18 cellular contexts compared by ENCODE assay signal in the genomic region with DNA sequence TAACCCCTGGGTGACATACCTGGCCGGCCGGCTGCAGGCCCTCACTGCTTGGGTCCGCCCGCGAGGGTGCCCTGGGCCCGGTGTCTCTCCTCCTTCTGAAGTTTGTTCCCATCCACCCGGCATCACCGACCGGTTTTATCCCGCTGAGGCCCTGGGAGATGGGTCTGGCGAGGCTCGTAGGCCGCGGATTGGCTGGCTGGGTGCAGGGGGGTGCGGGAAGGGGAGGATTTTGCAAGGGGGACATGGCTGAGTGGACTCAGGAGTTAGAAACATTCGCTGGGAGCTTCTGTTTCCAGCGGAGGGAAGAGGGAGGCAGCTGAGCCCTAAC. TPM values are rescaled to one million over a fixed set of nuclear protein-coding genes. Genes with fewer than 3 reads are reported as not detected.
DNase-seq lines count a peak whose midpoint lies in the region; TF ChIP-seq lines count a peak whose summit lies in the region.
"Had no signal": no experiment of that assay in that cellular context is flagged by ENCODE, and none has a peak within 500 bp of the region (broad histone marks: within the 10 kb centered on the region; RNA-seq: fewer than 3 reads in every experiment).

TSS of gene PAX8 (minus strand) at position 110 of the 328 bp plus-strand sequence. CDS start 527 bp downstream, outside the sequence.

- no peak within 1 kb of the TSS for H3K14ac ChIP-seq in neuronal stem cell (ENCODE audit: low read length)

- H3K36me3 Mint-ChIP-seq in Calu3 (ENCODE audit: insufficient read depth, unreplicated experiment), result peaks cover 49% of the 10 kb centered on the region
- H3K36me3 Mint-ChIP-seq: IgD-negative memory B cell; stimulated activated effector memory CD8-positive, alpha-beta T cell treated with anti-CD3 and anti-CD28 coated beads, Interleukin-12 subunit alpha, Interleukin-12 subunit beta, amount 100 ng/mL, for 72 hours had no signal

- H2BK5ac ChIP-seq in neuronal stem cell (ENCODE audit: low read length), result peak within 1 kb of the TSS; percentile 58

- peak within 1 kb of the TSS; percentile 82 for H2BK12ac ChIP-seq in neuronal stem cell (ENCODE audit: low read length)

- WGBS in neuronal stem cell (ENCODE audit: extremely low coverage in 2 of 2, insufficient read length in 2 of 2, insufficient replicate concordance in 1 of 2), 2 donors, result no CpG with 5 or more reads among the region's 17 CpGs

- H4K91ac ChIP-seq in neuronal stem cell (ENCODE audit: low read depth, low read length, poor library complexity), result no peak within 1 kb of the TSS

- H3K9me3 ChIP-seq in adipocyte (ENCODE audit: control insufficient read depth, low read length) (no peaks in the 10 kb centered on the region), iPS-18a (ENCODE audit: control insufficient read depth, low read depth, low read length) (no peaks in the 10 kb centered on the region), neuronal stem cell (replicated peaks in 1 of 2; ENCODE audit: control insufficient read depth in 2 of 2, insufficient read depth in 1 of 2, low read depth in 1 of 2, low read length in 2 of 2) (peaks cover 0 to 24% of the 10 kb centered on the region in 2 donors)
- H3K9me3 ChIP-seq: upper lobe of right lung had no signal

- H3K4me1 ChIP-seq in adipocyte (ENCODE audit: control insufficient read depth, insufficient read depth, low read length) (peaks cover 22% of the 10 kb centered on the region), iPS-18a (ENCODE audit: control insufficient read depth, low read depth, low read length) (peaks cover 15% of the 10 kb centered on the region), neuronal stem cell (ENCODE audit: control insufficient read depth in 2 of 2, insufficient read depth in 1 of 2, low read depth in 1 of 2, low read length in 2 of 2) (peaks cover 3 to 9% of the 10 kb centered on the region in 2 donors)

- H3K4ac ChIP-seq in neuronal stem cell (ENCODE audit: low read length), result no peak within 1 kb of the TSS

- H4K8ac ChIP-seq in neuronal stem cell (ENCODE audit: low read depth, low read length), result peak within 1 kb of the TSS; percentile 79

- H2AK5ac ChIP-seq in neuronal stem cell (ENCODE audit: low read depth, low read length), result peak within 1 kb of the TSS; percentile 59

- no peak within 1 kb of the TSS for H3K4me3 Mint-ChIP-seq in Calu3 (ENCODE audit: low read depth, unreplicated experiment)
- H3K4me3 Mint-ChIP-seq: activated CD8-positive, alpha-beta T cell treated with anti-CD3 and anti-CD28 coated beads, Interleukin-2, amount 10 ng/mL, durations not matched to agents 7 days and 5 days; dendritic cell treated with granulocyte-macrophage colony-stimulating factor and Interleukin-4, amounts not matched to agents 40 ng/mL and 50 ng/mL, for 4 days; stimulated activated effector memory CD8-positive, alpha-beta T cell treated with anti-CD3 and anti-CD28 coated beads, Interleukin-12 subunit alpha, Interleukin-12 subunit beta, amount 100 ng/mL, for 72 hours had no signal

- H3K4me3 ChIP-seq in adipocyte (ENCODE audit: low read length) (peak within 1 kb of the TSS; percentile 63), iPS-18a (ENCODE audit: low read length) (peak within 1 kb of the TSS; percentile 61), neuronal stem cell (ENCODE audit: low read length in 2 of 2) (peak within 1 kb of the TSS in 1 of 2 donors; percentile 68)
- H3K4me3 ChIP-seq: skin epidermis, upper lobe of right lung had no signal

- H3K9ac ChIP-seq in adipocyte (ENCODE audit: low read length), result peak within 1 kb of the TSS; percentile 60
- no peak within 1 kb of the TSS for H3K9ac ChIP-seq in iPS-18a (ENCODE audit: low read length)
- peak within 1 kb of the TSS; percentile 81 for H3K9ac ChIP-seq in neuronal stem cell (ENCODE audit: low read depth, low read length, poor library complexity)

- H3K36me3 ChIP-seq in adipocyte (ENCODE audit: control insufficient read depth, insufficient read depth, low read length, severe bottlenecking), result no peaks in the 10 kb centered on the region
- H3K36me3 ChIP-seq in iPS-18a (ENCODE audit: control insufficient read depth, low read depth, low read length), result no peaks in the 10 kb centered on the region
- H3K36me3 ChIP-seq in neuronal stem cell (replicated peaks in 1 of 2; ENCODE audit: control insufficient read depth in 2 of 2, insufficient read depth in 2 of 2, low read length in 2 of 2), result no peaks in the 10 kb centered on the region
- H3K36me3 ChIP-seq: upper lobe of right lung had no signal

- peak within 1 kb of the TSS; percentile 97 for H2BK15ac ChIP-seq in neuronal stem cell (ENCODE audit: low read length)

- H3K27ac Mint-ChIP-seq in Calu3 (ENCODE audit: unreplicated experiment), result peak within 1 kb of the TSS; percentile 63
- H3K27ac Mint-ChIP-seq: dendritic cell treated with granulocyte-macrophage colony-stimulating factor and Interleukin-4, amounts not matched to agents 40 ng/mL and 50 ng/mL, for 4 days; stimulated activated effector memory CD8-positive, alpha-beta T cell treated with anti-CD3 and anti-CD28 coated beads, Interleukin-12 subunit alpha, Interleukin-12 subunit beta, amount 100 ng/mL, for 72 hours had no signal

- peak within 1 kb of the TSS; percentile 93 for H3K18ac ChIP-seq in neuronal stem cell (ENCODE audit: low read length)

- H3K27me3 ChIP-seq in adipocyte (replicated peaks; ENCODE audit: control insufficient read depth, insufficient read depth, low read length) (peaks cover 42% of the 10 kb centered on the region), iPS-18a (ENCODE audit: control insufficient read depth, insufficient read depth, low read length) (peaks cover 91% of the 10 kb centered on the region), neuronal stem cell (ENCODE audit: control insufficient read depth in 3 of 3, insufficient read depth in 3 of 3, low read depth in 1 of 3, low read length in 3 of 3) (peaks cover 4 to 60% (median 7%) of the 10 kb centered on the region in 3 experiments)

- peak within 1 kb of the TSS; percentile 3 for H3K23ac ChIP-seq in neuronal stem cell (ENCODE audit: low read depth, low read length, poor library complexity)

- no peaks in the 10 kb centered on the region for H3K9me3 Mint-ChIP-seq in Calu3 (ENCODE audit: low read depth, unreplicated experiment)
- H3K9me3 Mint-ChIP-seq: dendritic cell treated with granulocyte-macrophage colony-stimulating factor and Interleukin-4, amounts not matched to agents 40 ng/mL and 50 ng/mL, for 4 days; IgD-negative memory B cell; stimulated activated effector memory CD8-positive, alpha-beta T cell treated with anti-CD3 and anti-CD28 coated beads, Interleukin-12 subunit alpha, Interleukin-12 subunit beta, amount 100 ng/mL, for 72 hours had no signal

- H3K4me1 Mint-ChIP-seq in Calu3 (ENCODE audit: low read depth, unreplicated experiment), result peaks cover 66% of the 10 kb centered on the region

- intact Hi-C loops in Calu3 (cut with micrococcal nuclease; ENCODE audit: unreplicated experiment), result no loop called here

- H3K27ac ChIP-seq in iPS-18a (ENCODE audit: low read length), result no peak within 1 kb of the TSS
- H3K27ac ChIP-seq in neuronal stem cell (replicated peaks; ENCODE audit: low read length), result no peak within 1 kb of the TSS
- H3K27ac ChIP-seq: skin epidermis, upper lobe of right lung had no signal

- H2BK120ac ChIP-seq in neuronal stem cell (ENCODE audit: low read depth, low read length), result peak within 1 kb of the TSS; percentile 29

- CTCF ChIA-PET in Calu3 (lab: Charles Lee), result no interaction called here

- H3K27me3 Mint-ChIP-seq in Calu3 (ENCODE audit: unreplicated experiment), result no peaks in the 10 kb centered on the region

- DNase-seq in Calu3 (no peak), adipocyte (ENCODE audit: low read depth) (no peak), neuronal stem cell (ENCODE audit: low spot score) (no peak), activated gamma-delta T cell (lab: John Stamatoyannopoulos, UW) (no peak), DMS79 (lab: John Stamatoyannopoulos, UW) (no peak), GOT3 (lab: John Stamatoyannopoulos, UW) (no peak), NCI-H1417 treated with DMSO at 0.1 percent for 48 hours (lab: John Stamatoyannopoulos, UW) (no peak)
- DNase-seq: activated CD8-positive, alpha-beta T cell treated with anti-CD3 and anti-CD28 coated beads, Interleukin-2, amount 10 ng/mL, durations not matched to agents 7 days and 5 days; aorta; GF-D8; occipital lobe; RPMI8226; upper lobe of right lung had no signal

- peak within 1 kb of the TSS; percentile 58 for H2AFZ ChIP-seq in neuronal stem cell (ENCODE audit: low read length)

- no peaks in the 10 kb centered on the region for H3K79me1 ChIP-seq in neuronal stem cell (ENCODE audit: low read depth, low read length)

- BruUV-seq in Calu3 (replicated peaks; lab: Mats Ljungman, UMichigan), result no TSS peak

- peak within 1 kb of the TSS; percentile 95 for H3K4me2 ChIP-seq in neuronal stem cell (ENCODE audit: insufficient read depth, low read length, poor library complexity, severe bottlenecking)

- no peak for TF ChIP-seq CTCF in Calu3 (IDR thresholded peaks at IDR 0.05; ENCODE audit: unreplicated experiment)

RNA-seq across cellular contexts. Expression of gene PAX8, which starts in this region (rescaled TPM):
- 12.2 and 14.5 TPM in 2 replicates for total RNA-seq in Calu3 (2022)
- polyA plus RNA-seq in neuronal stem cell (2013, experiment 1 of 2), result 10.1 TPM
- polyA plus RNA-seq in neuronal stem cell (2013, experiment 2 of 2), result 11.5 TPM
- total RNA-seq: occipital lobe had no signal
